1 cellular context compared by ENCODE assay signal in the genomic region with DNA sequence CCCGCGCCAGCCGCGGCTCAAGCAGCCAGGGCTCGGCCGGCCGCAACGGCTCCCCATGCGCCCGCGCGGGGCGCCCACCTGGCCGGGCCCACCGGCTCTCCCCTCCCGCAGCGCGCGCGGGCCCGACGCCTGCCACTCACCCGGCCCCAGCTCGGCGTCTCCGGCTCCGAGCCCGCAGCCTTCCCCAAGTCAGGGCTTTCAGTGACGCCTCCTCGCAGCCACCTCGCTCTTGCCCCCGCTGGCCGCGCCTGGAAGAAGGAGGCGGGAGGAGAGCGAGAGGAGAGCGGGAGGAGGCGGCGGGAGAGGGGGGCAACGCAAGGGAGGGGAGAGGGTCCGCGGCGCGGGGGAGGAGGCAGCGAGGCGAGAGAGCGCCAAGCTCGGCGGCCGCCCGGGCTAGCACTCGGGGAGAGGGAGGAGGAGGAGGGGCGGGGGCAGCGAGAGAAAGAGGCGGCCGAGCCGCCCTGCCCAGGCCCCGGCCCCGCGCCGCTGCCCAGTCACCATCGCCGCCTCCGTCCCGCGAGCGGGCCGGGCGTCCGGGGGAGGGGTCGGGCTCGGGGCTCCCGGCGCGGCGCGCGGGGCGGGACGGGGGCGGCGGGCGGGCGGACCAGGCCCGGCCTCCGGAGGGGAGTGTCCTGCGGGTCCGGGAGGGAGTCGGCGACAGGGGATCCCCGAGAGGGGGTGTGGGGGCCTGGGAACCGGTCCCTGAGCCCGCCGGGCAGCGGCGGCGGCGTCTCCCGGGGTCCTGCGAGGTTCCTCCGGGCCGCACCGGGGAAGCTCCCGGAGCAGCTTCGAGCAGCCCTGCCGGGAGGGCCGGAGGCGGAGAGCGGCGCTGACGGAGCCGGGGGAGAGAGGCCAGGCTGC.
TF ChIP-seq lines count a peak whose summit lies in the region.

Gene LHFPL2, minus strand, starts transcription at position 414 of the 861 bp plus-strand sequence. CDS start 138,559 bp downstream, outside the sequence.

TF ChIP-seq in HepG2, 621 proteins besides CTCF, POLR2A, EP300 and RAD21 (continued from another document and continues in another):
- TF ChIP-seq KAT8 (CRISPR knock-in tag; IDR thresholded peaks at IDR 0.05), result no peak; the same call in 1 of the 2 replicates
- TF ChIP-seq CREB1 (IDR thresholded peaks at IDR 0.05), result no peak
- no peak for TF ChIP-seq CREB1 (CRISPR knock-in tag; IDR thresholded peaks at IDR 0.05)
- TF ChIP-seq ZFY (CRISPR knock-in tag; IDR thresholded peaks at IDR 0.05), result peak; percentile 35; the same call in 1 of the 2 replicates
- peak; percentile 48; the same call in 1 of the 2 replicates for TF ChIP-seq KDM2A (CRISPR knock-in tag; IDR thresholded peaks at IDR 0.05; ENCODE audit: borderline replicate concordance, low read depth)
- 0 out of 2 replicates have a peak, but pooled peaks have one; percentile 11 for TF ChIP-seq ZNF430 (CRISPR knock-in tag; IDR thresholded peaks at IDR 0.05)
- TF ChIP-seq HNRNPK (IDR thresholded peaks at IDR 0.05; ENCODE audit: low read depth, low read length, poor library complexity, severe bottlenecking), result peak; percentile 64
- TF ChIP-seq NR2F1 (CRISPR knock-in tag; IDR thresholded peaks at IDR 0.05), result no peak
- 0 out of 2 replicates have a peak, but pooled peaks have one; percentile 65 for TF ChIP-seq ZNF724P (CRISPR knock-in tag; IDR thresholded peaks at IDR 0.05; ENCODE audit: borderline replicate concordance)
- no peak for TF ChIP-seq CHD4 (IDR thresholded peaks at IDR 0.05; ENCODE audit: borderline replicate concordance, low read length)
- TF ChIP-seq ZFP37 (CRISPR knock-in tag; IDR thresholded peaks at IDR 0.05; ENCODE audit: borderline replicate concordance), result no peak
- 0 out of 2 replicates have a peak, but pooled peaks have one; percentile 15 for TF ChIP-seq HOXA5 (CRISPR knock-in tag; IDR thresholded peaks at IDR 0.05)
- 0 out of 2 replicates have a peak, but pooled peaks have one; percentile 12 for TF ChIP-seq KDM4B (CRISPR knock-in tag; IDR thresholded peaks at IDR 0.05)
- TF ChIP-seq, protein P1, sequence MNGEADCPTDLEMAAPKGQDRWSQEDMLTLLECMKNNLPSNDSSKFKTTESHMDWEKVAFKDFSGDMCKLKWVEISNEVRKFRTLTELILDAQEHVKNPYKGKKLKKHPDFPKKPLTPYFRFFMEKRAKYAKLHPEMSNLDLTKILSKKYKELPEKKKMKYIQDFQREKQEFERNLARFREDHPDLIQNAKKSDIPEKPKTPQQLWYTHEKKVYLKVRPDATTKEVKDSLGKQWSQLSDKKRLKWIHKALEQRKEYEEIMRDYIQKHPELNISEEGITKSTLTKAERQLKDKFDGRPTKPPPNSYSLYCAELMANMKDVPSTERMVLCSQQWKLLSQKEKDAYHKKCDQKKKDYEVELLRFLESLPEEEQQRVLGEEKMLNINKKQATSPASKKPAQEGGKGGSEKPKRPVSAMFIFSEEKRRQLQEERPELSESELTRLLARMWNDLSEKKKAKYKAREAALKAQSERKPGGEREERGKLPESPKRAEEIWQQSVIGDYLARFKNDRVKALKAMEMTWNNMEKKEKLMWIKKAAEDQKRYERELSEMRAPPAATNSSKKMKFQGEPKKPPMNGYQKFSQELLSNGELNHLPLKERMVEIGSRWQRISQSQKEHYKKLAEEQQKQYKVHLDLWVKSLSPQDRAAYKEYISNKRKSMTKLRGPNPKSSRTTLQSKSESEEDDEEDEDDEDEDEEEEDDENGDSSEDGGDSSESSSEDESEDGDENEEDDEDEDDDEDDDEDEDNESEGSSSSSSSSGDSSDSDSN (CRISPR knock-in tag; IDR thresholded peaks at IDR 0.05), result peak; percentile 84
- TF ChIP-seq ZNF350 (CRISPR knock-in tag; IDR thresholded peaks at IDR 0.05; ENCODE audit: borderline replicate concordance, low read depth), result no peak
- no peak for TF ChIP-seq ZNF674 (CRISPR knock-in tag; IDR thresholded peaks at IDR 0.05; ENCODE audit: low read depth)
- 0 out of 2 replicates have a peak, but pooled peaks have one; percentile 22 for TF ChIP-seq ZIK1 (CRISPR knock-in tag; IDR thresholded peaks at IDR 0.05; ENCODE audit: borderline replicate concordance, low read depth)
- TF ChIP-seq, protein P2, sequence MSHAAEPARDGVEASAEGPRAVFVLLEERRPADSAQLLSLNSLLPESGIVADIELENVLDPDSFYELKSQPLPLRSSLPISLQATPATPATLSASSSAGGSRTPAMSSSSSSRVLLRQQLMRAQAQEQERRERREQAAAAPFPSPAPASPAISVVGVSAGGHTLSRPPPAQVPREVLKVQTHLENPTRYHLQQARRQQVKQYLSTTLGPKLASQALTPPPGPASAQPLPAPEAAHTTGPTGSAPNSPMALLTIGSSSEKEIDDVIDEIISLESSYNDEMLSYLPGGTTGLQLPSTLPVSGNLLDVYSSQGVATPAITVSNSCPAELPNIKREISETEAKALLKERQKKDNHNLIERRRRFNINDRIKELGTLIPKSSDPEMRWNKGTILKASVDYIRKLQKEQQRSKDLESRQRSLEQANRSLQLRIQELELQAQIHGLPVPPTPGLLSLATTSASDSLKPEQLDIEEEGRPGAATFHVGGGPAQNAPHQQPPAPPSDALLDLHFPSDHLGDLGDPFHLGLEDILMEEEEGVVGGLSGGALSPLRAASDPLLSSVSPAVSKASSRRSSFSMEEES (CRISPR knock-in tag; IDR thresholded peaks at IDR 0.05), result no peak
- peak; percentile 66; the same call in 1 of the 2 replicates for TF ChIP-seq ZFP91 (CRISPR knock-in tag; IDR thresholded peaks at IDR 0.05; ENCODE audit: borderline replicate concordance)
- TF ChIP-seq ZNF160 (CRISPR knock-in tag; IDR thresholded peaks at IDR 0.05), result 0 out of 2 replicates have a peak, but pooled peaks have one; percentile 39
- TF ChIP-seq ZNF292 (CRISPR knock-in tag; IDR thresholded peaks at IDR 0.05; ENCODE audit: borderline replicate concordance, low read depth), result peak; percentile 64; the same call in 1 of the 2 replicates
- TF ChIP-seq, protein P3, sequence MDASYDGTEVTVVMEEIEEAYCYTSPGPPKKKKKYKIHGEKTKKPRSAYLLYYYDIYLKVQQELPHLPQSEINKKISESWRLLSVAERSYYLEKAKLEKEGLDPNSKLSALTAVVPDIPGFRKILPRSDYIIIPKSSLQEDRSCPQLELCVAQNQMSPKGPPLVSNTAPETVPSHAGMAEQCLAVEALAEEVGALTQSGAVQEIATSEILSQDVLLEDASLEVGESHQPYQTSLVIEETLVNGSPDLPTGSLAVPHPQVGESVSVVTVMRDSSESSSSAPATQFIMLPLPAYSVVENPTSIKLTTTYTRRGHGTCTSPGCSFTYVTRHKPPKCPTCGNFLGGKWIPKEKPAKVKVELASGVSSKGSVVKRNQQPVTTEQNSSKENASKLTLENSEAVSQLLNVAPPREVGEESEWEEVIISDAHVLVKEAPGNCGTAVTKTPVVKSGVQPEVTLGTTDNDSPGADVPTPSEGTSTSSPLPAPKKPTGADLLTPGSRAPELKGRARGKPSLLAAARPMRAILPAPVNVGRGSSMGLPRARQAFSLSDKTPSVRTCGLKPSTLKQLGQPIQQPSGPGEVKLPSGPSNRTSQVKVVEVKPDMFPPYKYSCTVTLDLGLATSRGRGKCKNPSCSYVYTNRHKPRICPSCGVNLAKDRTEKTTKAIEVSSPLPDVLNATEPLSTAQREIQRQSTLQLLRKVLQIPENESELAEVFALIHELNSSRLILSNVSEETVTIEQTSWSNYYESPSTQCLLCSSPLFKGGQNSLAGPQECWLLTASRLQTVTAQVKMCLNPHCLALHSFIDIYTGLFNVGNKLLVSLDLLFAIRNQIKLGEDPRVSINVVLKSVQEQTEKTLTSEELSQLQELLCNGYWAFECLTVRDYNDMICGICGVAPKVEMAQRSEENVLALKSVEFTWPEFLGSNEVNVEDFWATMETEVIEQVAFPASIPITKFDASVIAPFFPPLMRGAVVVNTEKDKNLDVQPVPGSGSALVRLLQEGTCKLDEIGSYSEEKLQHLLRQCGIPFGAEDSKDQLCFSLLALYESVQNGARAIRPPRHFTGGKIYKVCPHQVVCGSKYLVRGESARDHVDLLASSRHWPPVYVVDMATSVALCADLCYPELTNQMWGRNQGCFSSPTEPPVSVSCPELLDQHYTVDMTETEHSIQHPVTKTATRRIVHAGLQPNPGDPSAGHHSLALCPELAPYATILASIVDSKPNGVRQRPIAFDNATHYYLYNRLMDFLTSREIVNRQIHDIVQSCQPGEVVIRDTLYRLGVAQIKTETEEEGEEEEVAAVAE (CRISPR knock-in tag; IDR thresholded peaks at IDR 0.05; ENCODE audit: borderline replicate concordance), result no peak
- TF ChIP-seq CREB3 (CRISPR knock-in tag; IDR thresholded peaks at IDR 0.05), result peak; percentile 61; the same call in 1 of the 2 replicates
- no peak for TF ChIP-seq FOXP4 (CRISPR knock-in tag; IDR thresholded peaks at IDR 0.05)
- TF ChIP-seq, protein P4, sequence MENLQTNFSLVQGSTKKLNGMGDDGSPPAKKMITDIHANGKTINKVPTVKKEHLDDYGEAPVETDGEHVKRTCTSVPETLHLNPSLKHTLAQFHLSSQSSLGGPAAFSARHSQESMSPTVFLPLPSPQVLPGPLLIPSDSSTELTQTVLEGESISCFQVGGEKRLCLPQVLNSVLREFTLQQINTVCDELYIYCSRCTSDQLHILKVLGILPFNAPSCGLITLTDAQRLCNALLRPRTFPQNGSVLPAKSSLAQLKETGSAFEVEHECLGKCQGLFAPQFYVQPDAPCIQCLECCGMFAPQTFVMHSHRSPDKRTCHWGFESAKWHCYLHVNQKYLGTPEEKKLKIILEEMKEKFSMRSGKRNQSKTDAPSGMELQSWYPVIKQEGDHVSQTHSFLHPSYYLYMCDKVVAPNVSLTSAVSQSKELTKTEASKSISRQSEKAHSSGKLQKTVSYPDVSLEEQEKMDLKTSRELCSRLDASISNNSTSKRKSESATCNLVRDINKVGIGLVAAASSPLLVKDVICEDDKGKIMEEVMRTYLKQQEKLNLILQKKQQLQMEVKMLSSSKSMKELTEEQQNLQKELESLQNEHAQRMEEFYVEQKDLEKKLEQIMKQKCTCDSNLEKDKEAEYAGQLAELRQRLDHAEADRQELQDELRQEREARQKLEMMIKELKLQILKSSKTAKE (CRISPR knock-in tag; IDR thresholded peaks at IDR 0.05; ENCODE audit: borderline replicate concordance), result no peak
- TF ChIP-seq, protein P5, sequence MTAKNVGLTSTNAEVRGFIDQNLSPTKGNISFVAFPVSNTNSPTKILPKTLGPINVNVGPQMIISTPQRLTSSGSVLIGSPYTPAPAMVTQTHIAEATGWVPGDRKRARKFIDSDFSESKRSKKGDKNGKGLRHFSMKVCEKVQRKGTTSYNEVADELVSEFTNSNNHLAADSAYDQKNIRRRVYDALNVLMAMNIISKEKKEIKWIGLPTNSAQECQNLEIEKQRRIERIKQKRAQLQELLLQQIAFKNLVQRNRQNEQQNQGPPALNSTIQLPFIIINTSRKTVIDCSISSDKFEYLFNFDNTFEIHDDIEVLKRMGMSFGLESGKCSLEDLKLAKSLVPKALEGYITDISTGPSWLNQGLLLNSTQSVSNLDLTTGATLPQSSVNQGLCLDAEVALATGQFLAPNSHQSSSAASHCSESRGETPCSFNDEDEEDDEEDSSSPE (CRISPR knock-in tag; IDR thresholded peaks at IDR 0.05), result peak; percentile 12; the same call in 1 of the 2 replicates
- no peak for TF ChIP-seq PHF20 (CRISPR knock-in tag; IDR thresholded peaks at IDR 0.05)
- no peak for TF ChIP-seq ZNF780A (CRISPR knock-in tag; IDR thresholded peaks at IDR 0.05)
- peak; percentile 51; the same call in 1 of the 2 replicates for TF ChIP-seq YEATS4 (CRISPR knock-in tag; IDR thresholded peaks at IDR 0.05; ENCODE audit: borderline replicate concordance)
- TF ChIP-seq FOXK1 (CRISPR knock-in tag; IDR thresholded peaks at IDR 0.05; ENCODE audit: borderline replicate concordance, low read depth), result no peak
- peak; percentile 12; the same call in 1 of the 2 replicates for TF ChIP-seq ISL2 (CRISPR knock-in tag; IDR thresholded peaks at IDR 0.05)
- no peak for TF ChIP-seq NFATC3 (CRISPR knock-in tag; IDR thresholded peaks at IDR 0.05)
- peak; percentile 55 for TF ChIP-seq ZNF777 (CRISPR knock-in tag; IDR thresholded peaks at IDR 0.05)
- no peak for TF ChIP-seq NKX3-1 (CRISPR knock-in tag; IDR thresholded peaks at IDR 0.05)
- TF ChIP-seq, protein P6, sequence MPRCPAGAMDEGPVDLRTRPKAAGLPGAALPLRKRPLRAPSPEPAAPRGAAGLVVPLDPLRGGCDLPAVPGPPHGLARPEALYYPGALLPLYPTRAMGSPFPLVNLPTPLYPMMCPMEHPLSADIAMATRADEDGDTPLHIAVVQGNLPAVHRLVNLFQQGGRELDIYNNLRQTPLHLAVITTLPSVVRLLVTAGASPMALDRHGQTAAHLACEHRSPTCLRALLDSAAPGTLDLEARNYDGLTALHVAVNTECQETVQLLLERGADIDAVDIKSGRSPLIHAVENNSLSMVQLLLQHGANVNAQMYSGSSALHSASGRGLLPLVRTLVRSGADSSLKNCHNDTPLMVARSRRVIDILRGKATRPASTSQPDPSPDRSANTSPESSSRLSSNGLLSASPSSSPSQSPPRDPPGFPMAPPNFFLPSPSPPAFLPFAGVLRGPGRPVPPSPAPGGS (CRISPR knock-in tag; IDR thresholded peaks at IDR 0.05), result 0 out of 2 replicates have a peak, but pooled peaks have one; percentile 64
- TF ChIP-seq, protein P7, sequence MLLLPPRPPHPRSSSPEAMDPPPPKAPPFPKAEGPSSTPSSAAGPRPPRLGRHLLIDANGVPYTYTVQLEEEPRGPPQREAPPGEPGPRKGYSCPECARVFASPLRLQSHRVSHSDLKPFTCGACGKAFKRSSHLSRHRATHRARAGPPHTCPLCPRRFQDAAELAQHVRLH (CRISPR knock-in tag; IDR thresholded peaks at IDR 0.05; ENCODE audit: borderline replicate concordance, low read depth), result no peak
